ENCODE assay signal across 21 cellular contexts in genomic region chr20:52569201-52569600, GRCh38.
"Had no signal": no experiment of that assay in that cellular context is flagged by ENCODE, and none has a peak within 500 bp of the region (broad histone marks: within the 10 kb centered on the region; RNA-seq: fewer than 3 reads in every experiment).

No MANE protein-coding gene starts in this region.

- ATAC-seq: activated naive CD4-positive, alpha-beta T cell treated with anti-CD3 and anti-CD28 coated beads, Interleukin-2, amount 50 U/mL, for 72 hours; left colon; sciatic nerve; stimulated activated effector memory CD8-positive, alpha-beta T cell treated with anti-CD3 and anti-CD28 coated beads, Interleukin-12 subunit alpha, Interleukin-12 subunit beta, amount 100 ng/mL, for 72 hours had no signal

- H3K4me1 Mint-ChIP-seq: memory B cell, nephron had no signal

- H3K9me3 Mint-ChIP-seq: nephron; stimulated activated effector memory CD8-positive, alpha-beta T cell treated with anti-CD3 and anti-CD28 coated beads, Interleukin-12 subunit alpha, Interleukin-12 subunit beta, amount 100 ng/mL, for 72 hours had no signal

- H3K27ac Mint-ChIP-seq: activated naive CD4-positive, alpha-beta T cell treated with anti-CD3 and anti-CD28 coated beads, Interleukin-2, amount 50 U/mL, for 72 hours; memory B cell; nephron; stimulated activated effector memory CD8-positive, alpha-beta T cell treated with anti-CD3 and anti-CD28 coated beads, Interleukin-12 subunit alpha, Interleukin-12 subunit beta, amount 100 ng/mL, for 72 hours had no signal

- H3K4me3 Mint-ChIP-seq: memory B cell; nephron; stimulated activated effector memory CD8-positive, alpha-beta T cell treated with anti-CD3 and anti-CD28 coated beads, Interleukin-12 subunit alpha, Interleukin-12 subunit beta, amount 100 ng/mL, for 72 hours had no signal

- FAIRE-seq: islet of Langerhans, small intestine had no signal

- DNase-seq: activated CD4-positive, alpha-beta T cell treated with anti-CD3 and anti-CD28 coated beads for 1 hour; activated T-cell treated with anti-CD3 and anti-CD28 coated beads, Interleukin-2, amount 50 U/mL, for 1 hour; central memory CD4-positive, alpha-beta T cell; dermis blood vessel endothelial cell; effector memory CD4-positive, alpha-beta T cell; hippocampal formation; left colon; nucleus accumbens; small intestine; stimulated activated CD4-positive, alpha-beta T cell treated with anti-CD3 and anti-CD28 coated beads, Interleukin-2, amount 100 ng/mL, for 24 hours; T-helper 9 cell; testis; upper lobe of left lung had no signal

- H3K27ac ChIP-seq: ascending aorta, parathyroid adenoma, testis, upper lobe of left lung had no signal

- H3K36me3 Mint-ChIP-seq: activated naive CD4-positive, alpha-beta T cell treated with anti-CD3 and anti-CD28 coated beads, Interleukin-2, amount 50 U/mL, for 72 hours; memory B cell; stimulated activated effector memory CD8-positive, alpha-beta T cell treated with anti-CD3 and anti-CD28 coated beads, Interleukin-12 subunit alpha, Interleukin-12 subunit beta, amount 100 ng/mL, for 72 hours had no signal
